In the genomic region with DNA sequence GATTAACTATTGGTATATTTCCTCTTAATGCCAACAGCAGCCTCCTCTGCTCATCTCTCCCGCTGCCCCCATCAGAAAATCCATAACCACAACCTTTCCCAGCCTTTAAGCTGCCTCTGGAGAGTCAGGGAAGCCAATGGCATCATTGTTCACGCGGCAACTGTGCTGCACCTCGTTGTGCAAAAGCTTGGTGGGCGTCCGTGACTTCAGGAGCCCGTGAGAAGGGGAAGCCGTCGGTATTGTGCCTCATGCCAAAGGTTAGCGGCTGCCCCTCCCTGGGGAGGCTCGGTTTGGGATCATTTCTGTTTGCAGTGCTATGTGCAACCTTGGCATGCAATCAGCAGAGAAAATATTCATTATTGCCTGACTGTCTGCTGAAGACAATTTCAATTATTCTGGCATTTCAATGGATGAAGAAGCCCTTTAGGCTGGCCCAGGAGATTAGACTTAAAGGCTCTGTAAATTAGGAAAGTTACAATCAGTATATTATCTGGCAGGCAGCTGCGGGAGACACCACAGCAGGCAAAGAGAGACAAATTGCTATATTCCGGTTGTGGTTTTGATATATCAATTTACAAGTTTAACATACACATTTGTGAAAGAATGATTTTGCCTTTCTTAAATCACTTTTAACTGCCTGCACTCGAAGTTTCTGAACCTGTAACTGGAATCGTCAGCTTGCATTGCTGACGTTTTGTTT, we compare ENCODE assay signal across 2 cellular contexts.
TF ChIP-seq lines count a peak whose summit lies in the region.

No MANE protein-coding gene starts in this region.

TF ChIP-seq in SK-N-SH, 30 proteins besides CTCF, POLR2A, EP300 and RAD21 (continued from another document):
- TF ChIP-seq PBX3 (IDR thresholded peaks at IDR 0.05), result no peak
- TF ChIP-seq USF2 (IDR thresholded peaks at IDR 0.05; ENCODE audit: borderline replicate concordance, low read depth, low read length), result no peak
- TF ChIP-seq MXI1 (IDR thresholded peaks at IDR 0.05; ENCODE audit: low read depth, low read length), result no peak
- no peak for TF ChIP-seq MEF2A (IDR thresholded peaks at IDR 0.05; ENCODE audit: borderline replicate concordance, low read depth)
- no peak for TF ChIP-seq YY1 (IDR thresholded peaks at IDR 0.05; ENCODE audit: low read depth)
- no peak for TF ChIP-seq JUND (IDR thresholded peaks at IDR 0.05)
- TF ChIP-seq NFIC (IDR thresholded peaks at IDR 0.05; ENCODE audit: borderline replicate concordance), result no peak
- TF ChIP-seq, protein P1, sequence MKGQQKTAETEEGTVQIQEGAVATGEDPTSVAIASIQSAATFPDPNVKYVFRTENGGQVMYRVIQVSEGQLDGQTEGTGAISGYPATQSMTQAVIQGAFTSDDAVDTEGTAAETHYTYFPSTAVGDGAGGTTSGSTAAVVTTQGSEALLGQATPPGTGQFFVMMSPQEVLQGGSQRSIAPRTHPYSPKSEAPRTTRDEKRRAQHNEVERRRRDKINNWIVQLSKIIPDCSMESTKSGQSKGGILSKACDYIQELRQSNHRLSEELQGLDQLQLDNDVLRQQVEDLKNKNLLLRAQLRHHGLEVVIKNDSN (IDR thresholded peaks at IDR 0.05; ENCODE audit: borderline replicate concordance, low read depth), result no peak

TF ChIP-seq in SK-N-SH treated with all-trans-retinoic acid at 6 μM for 48 hours, 23 proteins besides CTCF, POLR2A, EP300 and RAD21 (continued from another document):
- no peak for TF ChIP-seq TSHZ2 (CRISPR knock-in tag; IDR thresholded peaks at IDR 0.05)
TF ChIP-seq in SK-N-SH treated with all-trans-retinoic acid at 6 μM for 48 hours: peak in this region for 0.
